8 cellular contexts compared by ENCODE assay signal in the genomic region with DNA sequence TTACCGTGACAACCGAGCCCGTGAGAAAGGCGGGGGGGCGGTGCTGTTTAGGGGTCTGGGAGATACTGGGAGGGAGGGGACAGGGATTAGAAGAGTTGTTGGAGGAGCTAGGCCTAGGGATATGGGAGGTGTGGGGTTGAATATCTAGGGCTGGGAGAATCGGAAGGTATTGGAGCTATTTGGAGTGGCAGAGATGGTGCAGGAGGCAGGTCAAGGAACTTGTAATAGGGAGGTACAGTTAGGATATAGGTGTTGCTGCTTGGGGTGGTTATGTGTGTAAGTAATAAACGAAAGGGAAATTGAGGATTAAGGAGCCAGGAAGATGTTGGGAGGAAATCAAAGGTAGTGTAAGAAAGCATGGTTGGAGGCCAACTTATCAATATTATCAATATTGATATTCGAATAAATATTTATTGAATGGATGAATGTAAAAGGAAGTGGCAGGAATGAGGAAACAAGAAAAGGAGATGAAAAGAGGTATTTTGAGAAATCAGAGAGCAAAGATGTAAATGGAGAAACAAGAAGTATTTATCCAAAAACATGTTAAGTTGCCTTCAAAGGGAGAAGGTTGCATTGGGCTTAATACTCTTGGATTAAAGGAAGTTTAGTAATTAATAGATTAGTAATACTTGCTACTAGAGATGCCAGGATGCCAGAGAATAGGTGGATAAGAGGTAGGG. TPM values are rescaled to one million over a fixed set of nuclear protein-coding genes. Genes with fewer than 3 reads are reported as not detected.
DNase-seq lines count a peak whose midpoint lies in the region; ATAC-seq, FAIRE-seq and TF ChIP-seq lines count a peak whose summit lies in the region.

No MANE protein-coding gene starts in this region.

- no peak overlapping the region for H2BK12ac ChIP-seq in H1 (ENCODE audit: low read depth, low read length)

- peak overlapping the region; percentile 79 for H3K4me2 ChIP-seq in H1 (ENCODE audit: insufficient read depth in 1 of 2, low read depth in 2 of 2, low read length in 2 of 2)
- peak overlapping the region; percentile 81 for H3K4me2 ChIP-seq in neural cell (ENCODE audit: low read length)

- H4K91ac ChIP-seq in H1 (replicated peaks; ENCODE audit: insufficient read length, low read length): no peak overlapping the region

- H3K9ac ChIP-seq in H1 (replicated peaks in 1 of 4; ENCODE audit: extremely low read depth in 1 of 4, low read depth in 3 of 4, low read length in 3 of 4) (peak overlapping the region in 2 of 4 experiments; percentile 46 to 51; a peak in 4 of 7 replicates), neural cell (ENCODE audit: low read length) (peak overlapping the region; percentile 93)

- FAIRE-seq in H1 (lab: Jason Lieb, UNC): peak; percentile 19

- TF ChIP-seq POLR2A in H1 (IDR thresholded peaks at IDR 0.05; ENCODE audit: control extremely low read depth in 1 of 2, low read depth in 2 of 2, low read length in 2 of 2): no peak

- peak overlapping the region; percentile 83 for H3K27ac ChIP-seq in CD4-positive, alpha-beta T cell (ENCODE audit: low read depth, low read length)
- H3K27ac ChIP-seq in H1 (ENCODE audit: low read depth, low read length) (no peak overlapping the region), neural cell (ENCODE audit: low read length) (peak overlapping the region; percentile 98)

- TF ChIP-seq RAD21 in H1 (IDR thresholded peaks at IDR 0.05 in 1 of 2, conservative IDR thresholded peaks at IDR 0.05 in 1 of 2; ENCODE audit: low read depth in 2 of 2, low read length in 2 of 2): no peak
- TF ChIP-seq RAD21 in neural cell (conservative IDR thresholded peaks at IDR 0.05): no peak

- H2AFZ ChIP-seq in H1 (ENCODE audit: low read length): peak overlapping the region; percentile 92
- peak overlapping the region; percentile 65 for H2AFZ ChIP-seq in neural cell (ENCODE audit: low read depth, low read length)

- H3K27me3 ChIP-seq in CD4-positive, alpha-beta T cell (ENCODE audit: control insufficient read depth, insufficient read depth, low read length): peaks cover 17% of the 10 kb centered on the region
- H3K27me3 ChIP-seq in H1 (replicated peaks in 1 of 4; ENCODE audit: control insufficient read depth in 3 of 4, extremely low read depth in 1 of 4, insufficient read depth in 3 of 4, low read length in 3 of 4) (peaks cover 16 to 25% (median 23%) of the 10 kb centered on the region in 4 experiments), neural cell (ENCODE audit: insufficient read depth, low read depth, low read length) (peaks cover 21% of the 10 kb centered on the region)

- H3K27me3 Mint-ChIP-seq in CD4-positive, alpha-beta T cell: peaks cover 22% of the 10 kb centered on the region

- intact Hi-C loops in CD4-positive, alpha-beta T cell (cut with DNase I, micrococcal nuclease): loop anchor here (1.0 to 10.0 kb wide), 8 partner anchors 35 to 1887 kb away; a partner anchor contains a TSS

- H3K36me3 ChIP-seq in H1 (ENCODE audit: control insufficient read depth in 2 of 4, insufficient read depth in 4 of 4, low read length in 3 of 4) (no peaks in the 10 kb centered on the region; a peak in 2 of 8 replicates), neural cell (ENCODE audit: insufficient read depth, low read length) (no peaks in the 10 kb centered on the region)

- no peak overlapping the region for H2AK5ac ChIP-seq in H1 (ENCODE audit: low read depth, low read length)

- H3K9me3 ChIP-seq in CD4-positive, alpha-beta T cell (ENCODE audit: control insufficient read depth, low read length): no peaks in the 10 kb centered on the region
- H3K9me3 ChIP-seq in H1 (ENCODE audit: insufficient read depth in 2 of 2, low read depth in 1 of 2, low read length in 1 of 2): no peaks in the 10 kb centered on the region
- no peaks in the 10 kb centered on the region for H3K9me3 ChIP-seq in neural cell (ENCODE audit: low read length)

- peak overlapping the region; percentile 40; the same call in 1 of the 2 replicates for H2BK15ac ChIP-seq in H1 (ENCODE audit: low read length)

- peaks cover 7% of the 10 kb centered on the region for H3F3A ChIP-seq in neural cell (ENCODE audit: insufficient read depth, low read length, poor library complexity, severe bottlenecking)

- peak overlapping the region; percentile 73 to 97 (median 83) for H3K4me3 ChIP-seq in H1 (ENCODE audit: extremely low read depth in 1 of 4, insufficient read depth in 2 of 4, low read depth in 3 of 4, low read length in 4 of 4)
- H3K4me3 ChIP-seq in neural cell (ENCODE audit: low read length): peak overlapping the region; percentile 76

- no peak overlapping the region for H2BK120ac ChIP-seq in H1 (replicated peaks; ENCODE audit: low read depth, low read length)

- no peak overlapping the region for H2BK20ac ChIP-seq in H1 (ENCODE audit: low read length)

- WGBS in H1 (ENCODE audit: extremely low coverage in 1 of 2, insufficient coverage in 1 of 2, insufficient read length in 1 of 2, insufficient replicate concordance in 2 of 2, low coverage in 1 of 2, low lambda C conversion rate in 2 of 2, missing lambda C conversion rate in 1 of 2), 2 experiments: 44 to 100% methylated on average over 2 to 3 of the region's 8 CpGs

- peak overlapping the region; percentile 76 for H2BK5ac ChIP-seq in H1 (ENCODE audit: low read depth, low read length)

- no peak for ATAC-seq in CD4-positive, alpha-beta T cell (ENCODE audit: poor library complexity)
- ATAC-seq in HG03108 (IDR thresholded peaks at IDR 0.05; ENCODE audit: unreplicated experiment): no peak
- no peak for ATAC-seq in GM18517 (IDR thresholded peaks at IDR 0.05; ENCODE audit: unreplicated experiment)

- peak overlapping the region; percentile 94 for H3K4me3 Mint-ChIP-seq in CD4-positive, alpha-beta T cell

- H4K5ac ChIP-seq in H1 (ENCODE audit: insufficient read length, low read depth, low read length): peak overlapping the region; percentile 74

- H3K79me1 ChIP-seq in H1 (ENCODE audit: low read depth, low read length): no peaks in the 10 kb centered on the region

- peak overlapping the region; percentile 96 for H3K27ac Mint-ChIP-seq in CD4-positive, alpha-beta T cell

- CTCF ChIA-PET in CD4-positive, alpha-beta T cell (lab: Charles Lee): interaction anchor here (1.4 to 1.6 kb wide), 2 partner anchors 36 to 64 kb away, joined by 5 read pairs; no protein-coding TSS in a partner anchor
- CTCF ChIA-PET in H1 (lab: Charles Lee; ENCODE audit: partially characterized antibody): no interaction called here

- no peak for TF ChIP-seq EP300 in H1 (IDR thresholded peaks at IDR 0.05; ENCODE audit: borderline replicate concordance in 1 of 2, low read depth in 2 of 2, low read length in 2 of 2)
- no peak for TF ChIP-seq EP300 in neural cell (conservative IDR thresholded peaks at IDR 0.05; ENCODE audit: poor library complexity, severe bottlenecking)

- no peaks in the 10 kb centered on the region for H3K79me2 ChIP-seq in H1 (ENCODE audit: control insufficient read depth in 1 of 2, insufficient read depth in 2 of 2, low read length in 2 of 2)
- H3K79me2 ChIP-seq in neural cell (replicated peaks; ENCODE audit: insufficient read depth, low read length): peaks cover 28% of the 10 kb centered on the region

- H3K9me3 Mint-ChIP-seq in CD4-positive, alpha-beta T cell: no peaks in the 10 kb centered on the region

- no peaks in the 10 kb centered on the region for H4K20me1 ChIP-seq in H1 (replicated peaks in 1 of 2; ENCODE audit: control insufficient read depth in 1 of 2, insufficient read depth in 2 of 2, low read length in 2 of 2)
- no peaks in the 10 kb centered on the region for H4K20me1 ChIP-seq in neural cell (ENCODE audit: insufficient read depth)

- POLR2A ChIA-PET in CD4-positive, alpha-beta T cell (lab: Charles Lee): interaction anchor here (2.3 kb wide), 1 partner anchor 34 kb away, joined by 17 read pairs; no protein-coding TSS in a partner anchor
- POLR2A ChIA-PET in H1 (lab: Charles Lee; ENCODE audit: partially characterized antibody): interaction anchor here (1.4 kb wide), 1 partner anchor 19 kb away, joined by 4 read pairs; no protein-coding TSS in a partner anchor

- DNase-seq in CD4-positive, alpha-beta T cell: no peak
- DNase-seq in NCI-H524 (lab: John Stamatoyannopoulos, UW): peak; percentile 77 to 90
- no peak for DNase-seq in H1 (ENCODE audit: low read depth in 1 of 2, low spot score in 2 of 2)
- no peak for DNase-seq in NCI-H2196 treated with DMSO at 0.1 percent for 48 hours (lab: John Stamatoyannopoulos, UW; ENCODE audit: unreplicated experiment)
- DNase-seq in pons (ENCODE audit: low spot score): no peak

- H3K4me1 Mint-ChIP-seq in CD4-positive, alpha-beta T cell (ENCODE audit: low read depth): peaks cover 63% of the 10 kb centered on the region

- no peaks in the 10 kb centered on the region for H3K9me2 ChIP-seq in neural cell (ENCODE audit: insufficient read depth, low read length)

- H3K4ac ChIP-seq in H1 (replicated peaks; ENCODE audit: insufficient read length, low read depth, low read length): no peak overlapping the region

- H3K56ac ChIP-seq in H1 (replicated peaks; ENCODE audit: insufficient read length, low read depth, low read length): no peak overlapping the region

- no peak overlapping the region for H3K18ac ChIP-seq in H1 (ENCODE audit: extremely low read depth, low read length)

- H3K36me3 Mint-ChIP-seq in CD4-positive, alpha-beta T cell (ENCODE audit: low read depth): peaks cover 75% of the 10 kb centered on the region

- H3K23me2 ChIP-seq in H1 (ENCODE audit: low read depth, low read length): peaks cover 13% of the 10 kb centered on the region

- peaks cover 0 to 12% (median 7%) of the 10 kb centered on the region in 4 experiments; a peak in 5 of 7 replicates for H3K4me1 ChIP-seq in H1 (replicated peaks in 1 of 4; ENCODE audit: control insufficient read depth in 3 of 4, insufficient read depth in 4 of 4, low read length in 3 of 4)

- TF ChIP-seq CTCF in CD4-positive, alpha-beta T cell (IDR thresholded peaks at IDR 0.05): no peak
- no peak for TF ChIP-seq CTCF in H1 (IDR thresholded peaks at IDR 0.05; ENCODE audit: control extremely low read depth in 1 of 3, insufficient read depth in 1 of 3, low read depth in 1 of 3, low read length in 3 of 3)
- TF ChIP-seq CTCF in neural cell (IDR thresholded peaks at IDR 0.05; ENCODE audit: poor library complexity, severe bottlenecking): no peak

- no peak overlapping the region for H3K23ac ChIP-seq in H1 (ENCODE audit: insufficient read length)

- no peak overlapping the region for H4K8ac ChIP-seq in H1 (ENCODE audit: extremely low read depth, insufficient read depth, low read length)

- no peak overlapping the region for H3K14ac ChIP-seq in H1 (ENCODE audit: insufficient read length)

RNA-seq across cellular contexts. Expression of a gene that starts 0.6 kb away (rescaled TPM):
- total RNA-seq in CD4-positive, alpha-beta T cell: 10 to 100 TPM; 28.3 to 28.6 TPM
- 26.1 and 26.3 TPM in 2 replicates for total RNA-seq in H1 (2021; fragmentation: NEBNext Ultra II Directional; extraction: Animal tissue kit (Norgen Biotek cat#: 25700))
- polyA plus RNA-seq in H1 (2011; rRNA removed) (28.0 and 32.8 TPM in 2 replicates), neural cell (39.7 and 48.1 TPM in 2 replicates)
- 23.2 TPM for polyA plus RNA-seq in H1 (2011; cell fraction: cytosol; rRNA removed)
- 14.0 TPM for polyA plus RNA-seq in H1 (2011; cell fraction: nucleus; rRNA removed)
- polyA plus RNA-seq in H1 (2012, experiment 1 of 2): 24.7 to 28.8 TPM (median 26.1 TPM) in 4 replicates
- polyA plus RNA-seq in H1 (2012, experiment 2 of 2): 37.7 TPM
- polyA plus RNA-seq in H1 (2013, experiment 1 of 2): 29.4 TPM
- polyA plus RNA-seq in H1 (2013, experiment 2 of 2): 29.7 TPM
- 18.2 and 18.6 TPM in 2 replicates for polyA minus RNA-seq in H1 (2011; rRNA and poly(A)+ RNA removed)
- polyA minus RNA-seq in H1 (2011; cell fraction: cytosol; rRNA and poly(A)+ RNA removed): 10.5 TPM
- polyA minus RNA-seq in H1 (2011; cell fraction: nucleus; rRNA and poly(A)+ RNA removed): 9.8 TPM
- polyA minus RNA-seq in neural cell: 32.1 and 40.7 TPM in 2 replicates

RNA-seq across cellular contexts. Expression of a gene that starts 6.5 kb away (rescaled TPM):
- total RNA-seq in CD4-positive, alpha-beta T cell: 10 to 100 TPM; 36.5 to 39.4 TPM
- total RNA-seq in H1 (2021; fragmentation: NEBNext Ultra II Directional; extraction: Animal tissue kit (Norgen Biotek cat#: 25700)): 31.5 and 35.7 TPM in 2 replicates
- polyA plus RNA-seq in H1 (2011; rRNA removed): 79.0 and 82.2 TPM in 2 replicates
- polyA plus RNA-seq in H1 (2011; cell fraction: cytosol; rRNA removed): 54.6 TPM
- polyA plus RNA-seq in H1 (2011; cell fraction: nucleus; rRNA removed): 44.8 TPM
- polyA plus RNA-seq in H1 (2012, experiment 1 of 2): 33.6 to 54.9 TPM (median 49.3 TPM) in 4 replicates
- 71.1 TPM for polyA plus RNA-seq in H1 (2012, experiment 2 of 2)
- 53.3 TPM for polyA plus RNA-seq in H1 (2013, experiment 1 of 2)
- polyA plus RNA-seq in H1 (2013, experiment 2 of 2): 57.4 TPM
- 12.6 and 18.4 TPM in 2 replicates for polyA minus RNA-seq in H1 (2011; rRNA and poly(A)+ RNA removed)
- 7.1 TPM for polyA minus RNA-seq in H1 (2011; cell fraction: cytosol; rRNA and poly(A)+ RNA removed)
- polyA minus RNA-seq in H1 (2011; cell fraction: nucleus; rRNA and poly(A)+ RNA removed): 13.1 TPM
- polyA plus RNA-seq in neural cell: 42.8 and 51.4 TPM in 2 replicates
- polyA minus RNA-seq in neural cell: 23.4 and 23.7 TPM in 2 replicates

RNA-seq across cellular contexts. Expression of a gene that starts 8.0 kb away (rescaled TPM):
- not detected for total RNA-seq in CD4-positive, alpha-beta T cell
- total RNA-seq in H1 (2021; fragmentation: NEBNext Ultra II Directional; extraction: Animal tissue kit (Norgen Biotek cat#: 25700)): 1.4 and 1.7 TPM in 2 replicates
- polyA plus RNA-seq in H1 (2011; rRNA removed) (2.3 TPM in 2 replicates), neural cell (not detected in 2 replicates)
- 1.6 TPM for polyA plus RNA-seq in H1 (2011; cell fraction: cytosol; rRNA removed)
- polyA plus RNA-seq in H1 (2011; cell fraction: nucleus; rRNA removed): 1.5 TPM
- 1.2 to 1.6 TPM (median 1.5 TPM) in 4 replicates for polyA plus RNA-seq in H1 (2012, experiment 1 of 2)
- polyA plus RNA-seq in H1 (2012, experiment 2 of 2): 1.4 TPM
- 0.83 TPM for polyA plus RNA-seq in H1 (2013, experiment 1 of 2)
- polyA plus RNA-seq in H1 (2013, experiment 2 of 2): 1.2 TPM
- polyA minus RNA-seq in H1 (2011; rRNA and poly(A)+ RNA removed): 0.39 and 0.54 TPM in 2 replicates
- 0.51 TPM for polyA minus RNA-seq in H1 (2011; cell fraction: cytosol; rRNA and poly(A)+ RNA removed)
- polyA minus RNA-seq in H1 (2011; cell fraction: nucleus; rRNA and poly(A)+ RNA removed): 0.40 TPM
- not detected in 2 replicates for polyA minus RNA-seq in neural cell

RNA-seq across cellular contexts. Expression of a gene that starts 45.3 kb away (rescaled TPM):
- not detected for total RNA-seq in CD4-positive, alpha-beta T cell
- total RNA-seq in H1 (2021; fragmentation: NEBNext Ultra II Directional; extraction: Animal tissue kit (Norgen Biotek cat#: 25700)): not detected in 2 replicates
- 0.08 TPM in 1 of 2 replicates, not detected in the other for polyA plus RNA-seq in H1 (2011; rRNA removed)
- polyA plus RNA-seq in H1 (2011; cell fraction: cytosol; rRNA removed): 0.06 TPM
- not detected for polyA plus RNA-seq in H1 (2011; cell fraction: nucleus; rRNA removed)
- polyA plus RNA-seq in H1 (2012, experiment 1 of 2): 0.19 to 0.31 TPM in 2 of 4 replicates, not detected in the others
- not detected for polyA plus RNA-seq in H1 (2012, experiment 2 of 2)
- not detected for polyA plus RNA-seq in H1 (2013, experiment 1 of 2)
- 0.06 TPM for polyA plus RNA-seq in H1 (2013, experiment 2 of 2)
- polyA minus RNA-seq in H1 (2011; rRNA and poly(A)+ RNA removed): not detected in 2 replicates
- polyA minus RNA-seq in H1 (2011; cell fraction: cytosol; rRNA and poly(A)+ RNA removed): not detected
- not detected for polyA minus RNA-seq in H1 (2011; cell fraction: nucleus; rRNA and poly(A)+ RNA removed)
- not detected in 2 replicates for polyA plus RNA-seq in neural cell
- polyA minus RNA-seq in neural cell: not detected in 2 replicates

Comparison
In these comparisons a context has a peak if more than half of its experiments do, and no peak if none do; other contexts are left out.
1. DNase-seq: peak in NCI-H524 (2 of 2); none in CD4-positive, alpha-beta T cell (0 of 10), H1 (0 of 2), NCI-H2196 treated with DMSO at 0.1 percent for 48 hours (single experiment) and pons (single experiment).